ENCODE assay signal across 9 cellular contexts in the genomic region with DNA sequence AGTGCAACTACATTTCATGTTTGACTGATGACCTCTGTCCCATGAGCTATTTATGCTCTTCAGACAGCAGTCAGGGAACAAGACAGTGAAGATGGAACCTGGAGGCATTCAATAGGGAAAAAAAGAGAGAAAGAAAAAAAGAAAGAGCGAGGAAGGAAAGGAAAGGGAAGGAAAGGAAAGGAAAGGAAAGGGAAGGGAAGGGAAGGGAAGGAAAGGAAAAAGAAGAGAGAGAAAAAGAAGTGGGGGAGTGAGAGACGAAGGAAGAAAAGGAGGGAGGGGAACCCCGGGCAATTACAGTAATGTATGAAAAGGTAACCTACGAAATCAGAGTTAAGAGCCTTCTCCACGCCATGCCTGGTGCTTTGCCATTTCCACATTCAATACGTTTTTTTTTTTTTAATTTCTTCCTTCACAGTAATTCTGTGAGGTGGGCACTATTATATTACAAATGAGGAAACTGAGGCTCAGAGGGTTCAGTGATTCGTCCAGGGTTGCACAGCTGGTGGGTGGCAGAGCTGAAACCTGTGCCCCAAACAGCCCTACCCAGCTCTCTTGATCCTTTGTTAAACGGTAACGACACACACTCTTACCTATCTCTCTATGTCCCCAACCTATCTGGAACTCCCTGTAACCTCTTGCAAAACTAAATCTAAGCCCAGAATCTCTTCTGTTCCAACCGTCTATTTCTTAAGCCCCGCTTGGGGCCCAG. TPM values are rescaled to one million over a fixed set of nuclear protein-coding genes. Genes with fewer than 3 reads are reported as not detected.
DNase-seq lines count a peak whose midpoint lies in the region; ATAC-seq, FAIRE-seq and TF ChIP-seq lines count a peak whose summit lies in the region.
"Had no signal": no experiment of that assay in that cellular context is flagged by ENCODE, and none has a peak within 500 bp of the region (broad histone marks: within the 10 kb centered on the region; RNA-seq: fewer than 3 reads in every experiment).

No MANE protein-coding gene starts in this region.

- H3K36me3 ChIP-seq in CD4-positive, CD25-positive, alpha-beta regulatory T cell (ENCODE audit: control insufficient read depth, insufficient read depth, low read length) = no peaks in the 10 kb centered on the region
- H3K36me3 ChIP-seq in OCI-LY3 (replicated peaks; ENCODE audit: low read depth, low read length) (no peaks in the 10 kb centered on the region), H1 (ENCODE audit: control insufficient read depth in 2 of 4, insufficient read depth in 4 of 4, low read length in 3 of 4) (no peaks in the 10 kb centered on the region; a peak in 1 of 8 replicates), neuron (ENCODE audit: insufficient read depth, low read length) (no peaks in the 10 kb centered on the region)

- H2AK5ac ChIP-seq in H1 (ENCODE audit: low read depth, low read length) = no peak overlapping the region

- H4K20me1 ChIP-seq in OCI-LY3 (ENCODE audit: insufficient read depth, low read length) (no peaks in the 10 kb centered on the region), H1 (replicated peaks in 1 of 2; ENCODE audit: control insufficient read depth in 1 of 2, insufficient read depth in 2 of 2, low read length in 2 of 2) (peaks cover 8 to 22% of the 10 kb centered on the region in 2 experiments)

- no peak overlapping the region for H2BK5ac ChIP-seq in H1 (ENCODE audit: low read depth, low read length)

- H4K5ac ChIP-seq in H1 (ENCODE audit: insufficient read length, low read depth, low read length) = no peak overlapping the region

- H3K4me2 ChIP-seq in OCI-LY3 (ENCODE audit: low read length) (peak overlapping the region; percentile 92), H1 (ENCODE audit: insufficient read depth in 1 of 2, low read depth in 2 of 2, low read length in 2 of 2) (peak overlapping the region; percentile 75 to 79)

- H3K9ac ChIP-seq in OCI-LY3 (ENCODE audit: low read length) (peak overlapping the region; percentile 72), H1 (replicated peaks in 1 of 4; ENCODE audit: extremely low read depth in 1 of 4, low read depth in 3 of 4, low read length in 3 of 4) (no peak overlapping the region)

- H3K9me3 ChIP-seq in CD4-positive, CD25-positive, alpha-beta regulatory T cell (ENCODE audit: control insufficient read depth in 2 of 2, low read length in 2 of 2) = no peaks in the 10 kb centered on the region
- H3K9me3 ChIP-seq in OCI-LY3 (ENCODE audit: insufficient read depth, low read length) (no peaks in the 10 kb centered on the region), H1 (ENCODE audit: insufficient read depth in 2 of 2, low read depth in 1 of 2, low read length in 1 of 2) (no peaks in the 10 kb centered on the region), neuron (ENCODE audit: low read length) (no peaks in the 10 kb centered on the region)

- TF ChIP-seq EP300 in H1 (IDR thresholded peaks at IDR 0.05; ENCODE audit: borderline replicate concordance in 1 of 2, low read depth in 2 of 2, low read length in 2 of 2) = no peak

- peak in 2 of 3 donors; percentile 31 to 48 for DNase-seq in CD4-positive, CD25-positive, alpha-beta regulatory T cell
- DNase-seq in H1 (ENCODE audit: low read depth in 1 of 2, low spot score in 2 of 2) (no peak), dermis blood vessel endothelial cell (no peak), globus pallidus (ENCODE audit: low spot score) (no peak), nucleus accumbens (lab: John Stamatoyannopoulos, UW) (no peak)
- DNase-seq: NCI-H1694 had no signal

- peak overlapping the region; percentile 81 for H3K27ac ChIP-seq in CD4-positive, CD25-positive, alpha-beta regulatory T cell (ENCODE audit: insufficient read depth, low read length, poor library complexity, severe bottlenecking)
- no peak overlapping the region for H3K27ac ChIP-seq in OCI-LY3 (ENCODE audit: low read length)
- no peak overlapping the region for H3K27ac ChIP-seq in H1 (ENCODE audit: low read depth, low read length)

- H3K4me3 Mint-ChIP-seq in CD4-positive, CD25-positive, alpha-beta regulatory T cell = peak overlapping the region; percentile 86 to 93 (median 90)

- peaks cover 76% of the 10 kb centered on the region for H3K4me1 ChIP-seq in CD4-positive, CD25-positive, alpha-beta regulatory T cell (ENCODE audit: control insufficient read depth, insufficient read depth, low read length, poor library complexity, severe bottlenecking)
- H3K4me1 ChIP-seq in OCI-LY3 (ENCODE audit: low read length) (peaks cover 53% of the 10 kb centered on the region), H1 (replicated peaks in 1 of 4; ENCODE audit: control insufficient read depth in 3 of 4, insufficient read depth in 4 of 4, low read length in 3 of 4) (peaks cover 7 to 16% (median 14%) of the 10 kb centered on the region in 4 experiments; a peak in 6 of 7 replicates), neuron (ENCODE audit: insufficient read depth, low read length) (peaks cover 30% of the 10 kb centered on the region)

- no peak overlapping the region for H2BK20ac ChIP-seq in H1 (ENCODE audit: low read length)

- no peak for ATAC-seq in CD4-positive, CD25-positive, alpha-beta regulatory T cell (ENCODE audit: low read depth in 2 of 2)
- ATAC-seq in GM18870 (IDR thresholded peaks at IDR 0.05; ENCODE audit: unreplicated experiment) = no peak

- peaks cover 52 to 96% (median 70%) of the 10 kb centered on the region in 4 donors for H3K4me1 Mint-ChIP-seq in CD4-positive, CD25-positive, alpha-beta regulatory T cell

- H3K79me2 ChIP-seq in OCI-LY3 (ENCODE audit: low read length) = no peaks in the 10 kb centered on the region
- no peaks in the 10 kb centered on the region for H3K79me2 ChIP-seq in H1 (ENCODE audit: control insufficient read depth in 1 of 2, insufficient read depth in 2 of 2, low read length in 2 of 2)

- POLR2A ChIA-PET in H1 (lab: Charles Lee; ENCODE audit: partially characterized antibody) = no interaction called here

- no peak overlapping the region for H4K91ac ChIP-seq in H1 (replicated peaks; ENCODE audit: insufficient read length, low read length)

- H2AFZ ChIP-seq in OCI-LY3 (ENCODE audit: low read depth, low read length) (peak overlapping the region; percentile 95), H1 (ENCODE audit: low read length) (no peak overlapping the region), neuron (ENCODE audit: low read depth, low read length) (no peak overlapping the region)

- no peak for FAIRE-seq in H1 (lab: Jason Lieb, UNC)

- H3K27me3 Mint-ChIP-seq in CD4-positive, CD25-positive, alpha-beta regulatory T cell = peaks cover 5% of the 10 kb centered on the region

- CTCF ChIA-PET in H1 (lab: Charles Lee; ENCODE audit: partially characterized antibody) = interaction anchor here (0.6 to 2.1 kb wide), 10 partner anchors 19 to 391 kb away, joined by 3 to 11 read pairs (median 4); no protein-coding TSS in a partner anchor

- no peak for TF ChIP-seq RAD21 in H1 (IDR thresholded peaks at IDR 0.05 in 1 of 2, conservative IDR thresholded peaks at IDR 0.05 in 1 of 2; ENCODE audit: low read depth in 2 of 2, low read length in 2 of 2)

- 29% methylated on average over 11 of the region's 11 CpGs; no CpG with 5 or more reads in 1 of the 2 experiments for WGBS in H1 (ENCODE audit: extremely low coverage in 1 of 2, insufficient coverage in 1 of 2, insufficient read length in 1 of 2, insufficient replicate concordance in 2 of 2, low coverage in 1 of 2, low lambda C conversion rate in 2 of 2, missing lambda C conversion rate in 1 of 2), 2 experiments

- no peaks in the 10 kb centered on the region; the same call in 1 of the 2 replicates for H3K79me1 ChIP-seq in H1 (ENCODE audit: low read depth, low read length)

- H2BK15ac ChIP-seq in H1 (ENCODE audit: low read length) = no peak overlapping the region

- H3K23me2 ChIP-seq in H1 (ENCODE audit: low read depth, low read length) = peaks cover 2% of the 10 kb centered on the region; the same call in 1 of the 2 replicates

- peak overlapping the region; percentile 93 to 99 (median 94) for H3K27ac Mint-ChIP-seq in CD4-positive, CD25-positive, alpha-beta regulatory T cell

- no peak overlapping the region for H3K56ac ChIP-seq in H1 (replicated peaks; ENCODE audit: insufficient read length, low read depth, low read length)

- no peak overlapping the region for H2BK120ac ChIP-seq in H1 (replicated peaks; ENCODE audit: low read depth, low read length)

- TF ChIP-seq POLR2A in H1 (IDR thresholded peaks at IDR 0.05; ENCODE audit: control extremely low read depth in 1 of 2, low read depth in 2 of 2, low read length in 2 of 2) = no peak

- no peaks in the 10 kb centered on the region for H3K9me3 Mint-ChIP-seq in CD4-positive, CD25-positive, alpha-beta regulatory T cell

- H3K36me3 Mint-ChIP-seq in CD4-positive, CD25-positive, alpha-beta regulatory T cell = no peaks in the 10 kb centered on the region

- no peaks in the 10 kb centered on the region for H3K27me3 ChIP-seq in CD4-positive, CD25-positive, alpha-beta regulatory T cell (ENCODE audit: control insufficient read depth, insufficient read depth, low read length)
- H3K27me3 ChIP-seq in OCI-LY3 (ENCODE audit: low read depth, low read length) (peaks cover 17% of the 10 kb centered on the region), H1 (replicated peaks in 1 of 4; ENCODE audit: control insufficient read depth in 3 of 4, extremely low read depth in 1 of 4, insufficient read depth in 3 of 4, low read length in 3 of 4) (peaks cover 17 to 81% (median 64%) of the 10 kb centered on the region in 4 experiments), neuron (ENCODE audit: insufficient read depth, low read length) (peaks cover 25% of the 10 kb centered on the region)

- no peak overlapping the region for H3K14ac ChIP-seq in H1 (ENCODE audit: insufficient read length)

- H4K8ac ChIP-seq in H1 (ENCODE audit: extremely low read depth, insufficient read depth, low read length) = no peak overlapping the region

- no peak for TF ChIP-seq CTCF in OCI-LY3 (IDR thresholded peaks at IDR 0.05; ENCODE audit: low read depth, low read length)
- TF ChIP-seq CTCF in H1 (IDR thresholded peaks at IDR 0.05; ENCODE audit: control extremely low read depth in 1 of 3, insufficient read depth in 1 of 3, low read depth in 1 of 3, low read length in 3 of 3) = no peak

- H2BK12ac ChIP-seq in H1 (ENCODE audit: low read depth, low read length) = no peak overlapping the region

- H3K18ac ChIP-seq in H1 (ENCODE audit: extremely low read depth, low read length) = no peak overlapping the region

- H3K23ac ChIP-seq in H1 (ENCODE audit: insufficient read length) = no peak overlapping the region

- peak overlapping the region; percentile 73 for H3K4me3 ChIP-seq in CD4-positive, CD25-positive, alpha-beta regulatory T cell (ENCODE audit: low read depth, low read length)
- H3K4me3 ChIP-seq in OCI-LY3 (ENCODE audit: low read length) (peak overlapping the region; percentile 78), H1 (ENCODE audit: extremely low read depth in 1 of 4, insufficient read depth in 2 of 4, low read depth in 3 of 4, low read length in 4 of 4) (peak overlapping the region; percentile 28 to 63 (median 44)), neuron (ENCODE audit: low read length) (peak overlapping the region; percentile 42)

- H3K4ac ChIP-seq in H1 (replicated peaks; ENCODE audit: insufficient read length, low read depth, low read length) = no peak overlapping the region

RNA-seq across cellular contexts. Expression of a gene that starts 39.3 kb away (rescaled TPM):
- 1,033 TPM for total RNA-seq in CD4-positive, CD25-positive, alpha-beta regulatory T cell
- polyA plus RNA-seq in CD4-positive, CD25-positive, alpha-beta regulatory T cell = 100 to 1,000 TPM; 489 to 636 (median 541) TPM
- 33.7 and 35.3 TPM in 2 replicates for total RNA-seq in H1 (2021; fragmentation: NEBNext Ultra II Directional; extraction: Animal tissue kit (Norgen Biotek cat#: 25700))
- 10.0 and 10.7 TPM in 2 replicates for polyA plus RNA-seq in H1 (2011; rRNA removed)
- 10.7 TPM for polyA plus RNA-seq in H1 (2011; cell fraction: cytosol; rRNA removed)
- 9.4 TPM for polyA plus RNA-seq in H1 (2011; cell fraction: nucleus; rRNA removed)
- 10.8 to 21.3 TPM (median 13.8 TPM) in 4 replicates for polyA plus RNA-seq in H1 (2012, experiment 1 of 2)
- 2.2 TPM for polyA plus RNA-seq in H1 (2012, experiment 2 of 2)
- 19.4 TPM for polyA plus RNA-seq in H1 (2013, experiment 1 of 2)
- 18.6 TPM for polyA plus RNA-seq in H1 (2013, experiment 2 of 2)
- polyA minus RNA-seq in H1 (2011; rRNA and poly(A)+ RNA removed) = 23.9 and 26.2 TPM in 2 replicates
- 8.1 TPM for polyA minus RNA-seq in H1 (2011; cell fraction: cytosol; rRNA and poly(A)+ RNA removed)
- polyA minus RNA-seq in H1 (2011; cell fraction: nucleus; rRNA and poly(A)+ RNA removed) = 26.0 TPM
- 128 and 130 TPM in 2 replicates for total RNA-seq in dermis blood vessel endothelial cell

Comparison
In these comparisons a context has a peak if more than half of its experiments do, and no peak if none do; other contexts are left out.
1. DNase-seq: peak in CD4-positive, CD25-positive, alpha-beta regulatory T cell (2 of 3); none in H1 (0 of 2), dermis blood vessel endothelial cell (single experiment), globus pallidus (single experiment) and nucleus accumbens (0 of 56).
2. Peak in every context shown above with its lines, with median percentiles within 50 percentile points of each other: H3K4me3 ChIP-seq.